8 cellular contexts compared by ENCODE assay signal in genomic region chr22:36239150-36239400, GRCh38. TPM values are rescaled to one million over a fixed set of nuclear protein-coding genes. Genes with fewer than 3 reads are reported as not detected.
DNase-seq lines count a peak whose midpoint lies in the region; ATAC-seq and TF ChIP-seq lines count a peak whose summit lies in the region.

No MANE protein-coding gene starts in this region.

- peak overlapping the region; percentile 96 to 99 for H3K9ac ChIP-seq in liver (ENCODE audit: low read depth in 1 of 2, low read length in 2 of 2)

- DNase-seq in HL-60 (ENCODE audit: low read depth in 1 of 2, low spot score in 1 of 2) = no peak
- no peak for DNase-seq in body of pancreas
- DNase-seq in tibial artery = no peak
- no peak for DNase-seq in T-helper 9 cell
- no peak for DNase-seq in SKM-1 (lab: John Stamatoyannopoulos, UW; ENCODE audit: unreplicated experiment)

- H3K4me1 ChIP-seq in DOHH2 (ENCODE audit: control insufficient read depth, low read length) (peaks cover 16% of the 10 kb centered on the region), body of pancreas (peaks cover 34% of the 10 kb centered on the region), liver (ENCODE audit: control insufficient read depth in 4 of 4, insufficient read depth in 4 of 4, low read length in 3 of 4) (peaks cover 7 to 43% (median 36%) of the 10 kb centered on the region in 4 donors), tibial artery (peaks cover 0 to 53% (median 32%) of the 10 kb centered on the region in 4 donors)

- WGBS in body of pancreas, 2 donors = 0% methylated on average over 4 of the region's 4 CpGs
- 0% methylated on average over 4 of the region's 4 CpGs for WGBS in liver

- intact Hi-C loops in body of pancreas (cut with DNase I) = no loop called here
- intact Hi-C loops in tibial artery (cut with DNase I; ENCODE audit: low total_unique reads) = no loop called here

- TF ChIP-seq POLR2A in body of pancreas (IDR thresholded peaks at IDR 0.05) = no peak

- H3K9me3 ChIP-seq in DOHH2 (ENCODE audit: control insufficient read depth, insufficient read depth, low read length) = no peaks in the 10 kb centered on the region
- no peaks in the 10 kb centered on the region for H3K9me3 ChIP-seq in body of pancreas
- H3K9me3 ChIP-seq in liver (ENCODE audit: control insufficient read depth in 4 of 4, low read length in 3 of 4) = no peaks in the 10 kb centered on the region
- no peaks in the 10 kb centered on the region for H3K9me3 ChIP-seq in tibial artery

- no peaks in the 10 kb centered on the region for H3K36me3 ChIP-seq in DOHH2 (ENCODE audit: control insufficient read depth, low read length)
- H3K36me3 ChIP-seq in body of pancreas (replicated peaks in 1 of 2; ENCODE audit: insufficient read depth in 1 of 2, low read depth in 2 of 2) = no peaks in the 10 kb centered on the region
- H3K36me3 ChIP-seq in liver (ENCODE audit: control insufficient read depth in 4 of 4, insufficient read depth in 3 of 4, low read depth in 1 of 4, low read length in 3 of 4) = peaks cover 0 to 7% (median 3%) of the 10 kb centered on the region in 4 donors
- peaks cover 0 to 13% (median 0%) of the 10 kb centered on the region in 3 donors for H3K36me3 ChIP-seq in tibial artery

- no peaks in the 10 kb centered on the region; the same call in 1 of the 2 replicates for H3K27me3 ChIP-seq in DOHH2 (ENCODE audit: control insufficient read depth, low read length)
- no peaks in the 10 kb centered on the region for H3K27me3 ChIP-seq in HL-60 (ENCODE audit: insufficient read depth, poor library complexity, severe bottlenecking)
- H3K27me3 ChIP-seq in body of pancreas = no peaks in the 10 kb centered on the region
- H3K27me3 ChIP-seq in liver (ENCODE audit: control insufficient read depth in 4 of 4, insufficient read depth in 4 of 4, low read length in 3 of 4) = no peaks in the 10 kb centered on the region
- H3K27me3 ChIP-seq in tibial artery = no peaks in the 10 kb centered on the region

- peak; percentile 27 for ATAC-seq in body of pancreas
- no peak for ATAC-seq in HG03196 (IDR thresholded peaks at IDR 0.05; ENCODE audit: unreplicated experiment)

- TF ChIP-seq CTCF in DOHH2 (IDR thresholded peaks at IDR 0.05; ENCODE audit: low read depth, low read length, poor library complexity, severe bottlenecking) (no peak), HL-60 (IDR thresholded peaks at IDR 0.05; ENCODE audit: insufficient read depth, low read length) (no peak), body of pancreas (IDR thresholded peaks at IDR 0.05) (no peak), liver (IDR thresholded peaks at IDR 0.05; ENCODE audit: low read depth, low read length, missing input control) (no peak), tibial artery (IDR thresholded peaks at IDR 0.05) (no peak)

- no peak for TF ChIP-seq RAD21 in liver (IDR thresholded peaks at IDR 0.05)

- H4K20me1 ChIP-seq in DOHH2 (ENCODE audit: control insufficient read depth, insufficient read depth, low read depth, low read length) = no peaks in the 10 kb centered on the region

- peak overlapping the region; percentile 72 for H3K4me3 ChIP-seq in DOHH2 (ENCODE audit: low read length)
- peak overlapping the region; percentile 64 for H3K4me3 ChIP-seq in HL-60 (replicated peaks; ENCODE audit: insufficient read depth, low read length)
- H3K4me3 ChIP-seq in body of pancreas = peak overlapping the region; percentile 59 to 64
- peak overlapping the region; percentile 82 to 97 (median 94) for H3K4me3 ChIP-seq in liver (ENCODE audit: low read depth in 1 of 3, low read length in 3 of 3)
- H3K4me3 ChIP-seq in tibial artery = peak overlapping the region; percentile 60

- H3F3A ChIP-seq in DOHH2 (ENCODE audit: control insufficient read depth, insufficient read depth) = no peaks in the 10 kb centered on the region

- H3K79me2 ChIP-seq in DOHH2 (ENCODE audit: control insufficient read depth, low read length) = no peaks in the 10 kb centered on the region

- H3K27ac ChIP-seq in DOHH2 (ENCODE audit: low read depth, low read length) (no peak overlapping the region), HL-60 (replicated peaks) (peak overlapping the region; percentile 49), body of pancreas (peak overlapping the region; percentile 68 to 91 (median 86)), liver (ENCODE audit: low read depth in 1 of 2, low read length in 2 of 2) (peak overlapping the region; percentile 80 to 82), tibial artery (peak overlapping the region; percentile 83 to 87)

- H3K4me2 ChIP-seq in DOHH2 (ENCODE audit: low read length) = peak overlapping the region; percentile 85

- H3K9me2 ChIP-seq in DOHH2 (replicated peaks; ENCODE audit: control insufficient read depth, low read length) = no peaks in the 10 kb centered on the region

TF ChIP-seq in liver, 16 proteins besides CTCF, POLR2A, EP300 and RAD21:
- TF ChIP-seq FOXA1 (IDR thresholded peaks at IDR 0.05) (no peak), ATF3 (IDR thresholded peaks at IDR 0.05) (no peak), RXRA (IDR thresholded peaks at IDR 0.05) (no peak), MAX (IDR thresholded peaks at IDR 0.05) (no peak), EGR1 (IDR thresholded peaks at IDR 0.05; ENCODE audit: low read depth in 2 of 2) (no peak), ZBTB33 (IDR thresholded peaks at IDR 0.05) (no peak), HNF4A (conservative IDR thresholded peaks at IDR 0.05) (no peak), GABPA (IDR thresholded peaks at IDR 0.05 in 1 of 2, conservative IDR thresholded peaks at IDR 0.05 in 1 of 2) (no peak), TAF1 (conservative IDR thresholded peaks at IDR 0.05) (no peak), REST (IDR thresholded peaks at IDR 0.05) (no peak), HNF4G (IDR thresholded peaks at IDR 0.05) (no peak), NR2F2 (IDR thresholded peaks at IDR 0.05) (no peak), SP1 (IDR thresholded peaks at IDR 0.05) (no peak), FOXA2 (IDR thresholded peaks at IDR 0.05) (no peak), YY1 (IDR thresholded peaks at IDR 0.05) (no peak), JUND (IDR thresholded peaks at IDR 0.05) (no peak)

RNA-seq across cellular contexts. Expression of gene APOL2, which starts 0.3 kb away (rescaled TPM):
- 10 to 100 TPM; 13.5 to 19.1 TPM for total RNA-seq in body of pancreas
- total RNA-seq in liver = 10 to 100 TPM; 14.3 to 77.2 TPM
- polyA plus RNA-seq in liver = 10 to 100 TPM; 20.0 to 23.4 TPM

RNA-seq across cellular contexts. Expression of gene APOL1, which starts 13.9 kb away (rescaled TPM):
- total RNA-seq in body of pancreas = 10 to 100 TPM in 1 of 2 donors, 1 to 10 TPM in 1; 5.2 to 11.9 TPM
- 100 to 1,000 TPM in 1 of 2 donors, 1 to 10 TPM in 1; 7.7 to 129 TPM for total RNA-seq in liver
- polyA plus RNA-seq in liver = 10 to 100 TPM; 57.7 to 61.3 TPM

RNA-seq across cellular contexts. Expression of gene APOL4, which starts 37.5 kb away (rescaled TPM):
- total RNA-seq in body of pancreas (10 to 100 TPM in 1 of 2 donors, under 1 TPM in 1; 0.52 to 18.1 TPM), liver (1 to 10 TPM; 1.5 to 2.3 TPM)
- polyA plus RNA-seq in liver = 1 to 10 TPM in 1 of 2 donors, under 1 TPM in 1; 0.59 to 2.2 TPM
